In genomic region chr10:69848454-69848853, GRCh38 we compare ENCODE assay signal across 24 cellular contexts. TPM values are rescaled to one million over a fixed set of nuclear protein-coding genes. Genes with fewer than 3 reads are reported as not detected.
A peak's percentile ranks its signal among the peaks of the same experiment; 100 is the strongest.
DNase-seq lines count a peak whose midpoint lies in the region; FAIRE-seq and TF ChIP-seq lines count a peak whose summit lies in the region.
"Had no signal": no experiment of that assay in that cellular context is flagged by ENCODE, and none has a peak within 500 bp of the region (broad histone marks: within the 10 kb centered on the region; RNA-seq: fewer than 3 reads in every experiment).

No MANE protein-coding gene starts in this region.

- H2AFZ ChIP-seq in endothelial cell of umbilical vein (ENCODE audit: low read depth, low read length) (no peak overlapping the region), neuronal stem cell (ENCODE audit: low read length) (no peak overlapping the region)

- no peaks in the 10 kb centered on the region for H3K9me1 ChIP-seq in endothelial cell of umbilical vein (replicated peaks; ENCODE audit: control insufficient read depth, extremely low read depth, insufficient read depth, low read length)

- no peak overlapping the region for H3K4me2 ChIP-seq in endothelial cell of umbilical vein (ENCODE audit: insufficient read depth, low read length)
- no peak overlapping the region for H3K4me2 ChIP-seq in neuronal stem cell (ENCODE audit: insufficient read depth, low read length, poor library complexity, severe bottlenecking)

- H3K9ac ChIP-seq in endothelial cell of umbilical vein (replicated peaks; ENCODE audit: extremely low read depth, insufficient read depth, low read length) = no peak overlapping the region
- no peak overlapping the region for H3K9ac ChIP-seq in neuronal stem cell (ENCODE audit: low read depth, low read length, poor library complexity)

- H3K14ac ChIP-seq in neuronal stem cell (ENCODE audit: low read length) = no peak overlapping the region

- no TSS peak for BruUV-seq in endothelial cell of umbilical vein (replicated peaks; lab: Mats Ljungman, UMichigan)
- no TSS peak for BruUV-seq in Calu3 (replicated peaks; lab: Mats Ljungman, UMichigan)
- BruUV-seq in A673 (replicated peaks; lab: Mats Ljungman, UMichigan) = no TSS peak

- FAIRE-seq in endothelial cell of umbilical vein (lab: Jason Lieb, UNC) = no peak
- FAIRE-seq: A204.1, GM12878, H54 had no signal

- no peaks in the 10 kb centered on the region for H3K9me3 ChIP-seq in HEK293 (ENCODE audit: control insufficient read depth, insufficient read depth, low read depth, low read length)
- no peaks in the 10 kb centered on the region for H3K9me3 ChIP-seq in endothelial cell of umbilical vein (replicated peaks; ENCODE audit: control insufficient read depth, insufficient read depth, low read length)
- no peaks in the 10 kb centered on the region for H3K9me3 ChIP-seq in neuronal stem cell (replicated peaks in 1 of 2; ENCODE audit: control insufficient read depth in 2 of 2, insufficient read depth in 1 of 2, low read depth in 1 of 2, low read length in 2 of 2)
- no peaks in the 10 kb centered on the region for H3K9me3 ChIP-seq in A673 (ENCODE audit: low read depth, low read length, poor library complexity, severe bottlenecking)
- H3K9me3 ChIP-seq: MG63 had no signal

- no peak overlapping the region for H2BK12ac ChIP-seq in neuronal stem cell (ENCODE audit: low read length)

- no peak for TF ChIP-seq CTCF in HEK293 (tag by site-specific recombination; IDR thresholded peaks at IDR 0.05)
- no peak for TF ChIP-seq CTCF in endothelial cell of umbilical vein (IDR thresholded peaks at IDR 0.05; ENCODE audit: extremely low read depth in 1 of 2, insufficient read depth in 1 of 2, low read depth in 1 of 2, low read length in 2 of 2)
- no peak for TF ChIP-seq CTCF in Calu3 (IDR thresholded peaks at IDR 0.05; ENCODE audit: unreplicated experiment)
- no peak for TF ChIP-seq CTCF in A673 (conservative IDR thresholded peaks at IDR 0.05; ENCODE audit: low read depth, low read length)

- peak overlapping the region; percentile 1 for H3K23ac ChIP-seq in neuronal stem cell (ENCODE audit: low read depth, low read length, poor library complexity)

- peaks cover 37% of the 10 kb centered on the region for H3K79me2 ChIP-seq in endothelial cell of umbilical vein (ENCODE audit: control insufficient read depth, insufficient read depth, low read length)

- no peak overlapping the region for H2AK5ac ChIP-seq in neuronal stem cell (ENCODE audit: low read depth, low read length)

- no peak overlapping the region for H3K4ac ChIP-seq in neuronal stem cell (ENCODE audit: low read length)

- no peak overlapping the region for H2BK120ac ChIP-seq in neuronal stem cell (ENCODE audit: low read depth, low read length)

- no peak overlapping the region for H2BK5ac ChIP-seq in neuronal stem cell (ENCODE audit: low read length)

- no peak overlapping the region for H3K4me3 ChIP-seq in HEK293 (ENCODE audit: low read depth, low read length)
- no peak overlapping the region for H3K4me3 ChIP-seq in endothelial cell of umbilical vein (replicated peaks in 1 of 3; ENCODE audit: insufficient read depth in 1 of 3, low read depth in 1 of 3, low read length in 3 of 3)
- H3K4me3 ChIP-seq in neuronal stem cell (ENCODE audit: low read length in 2 of 2) = no peak overlapping the region
- H3K4me3 ChIP-seq in A673 (ENCODE audit: low read depth, low read length, poor library complexity, severe bottlenecking) = no peak overlapping the region
- H3K4me3 ChIP-seq: GM12878, MG63 had no signal

- DNase-seq in NCI-H510A treated with DMSO at 0.1 percent for 48 hours (lab: John Stamatoyannopoulos, UW) (peak; percentile 32), NCI-H510A (lab: John Stamatoyannopoulos, UW) (no peak), endothelial cell of umbilical vein (ENCODE audit: low read depth, low spot score) (no peak), neuronal stem cell (ENCODE audit: low spot score) (no peak), Calu3 (no peak), A673 (ENCODE audit: low spot score) (no peak)
- no peak for DNase-seq in activated CD4-positive, alpha-beta T cell treated with anti-CD3 and anti-CD28 coated beads for 4 hours
- DNase-seq: AML-193; CD8-positive, alpha-beta memory T cell; GDM1; KBM-7; MG63; NCI-H1105 treated with DMSO at 0.1 percent for 48 hours; NCI-H1694 treated with DMSO at 0.1 percent for 48 hours; NCI-H2081; SHP77 treated with DMSO at 0.1 percent for 48 hours; T-helper 1 cell had no signal

- dilution Hi-C loops in endothelial cell of umbilical vein (cut with MboI; ENCODE audit: extremely low pct_ligation_motif_present, low sequenced_read_pairs) = no loop called here

- H3K27me3 Mint-ChIP-seq in Calu3 (ENCODE audit: unreplicated experiment) = peaks cover 74% of the 10 kb centered on the region

- no peaks in the 10 kb centered on the region for H3K4me1 Mint-ChIP-seq in Calu3 (ENCODE audit: low read depth, unreplicated experiment)
- H3K4me1 Mint-ChIP-seq: CD8-positive, alpha-beta memory T cell had no signal

- no peaks in the 10 kb centered on the region for H3K79me1 ChIP-seq in neuronal stem cell (ENCODE audit: low read depth, low read length)

- H4K20me1 ChIP-seq in endothelial cell of umbilical vein (replicated peaks; ENCODE audit: control insufficient read depth, extremely low read depth, insufficient read depth, low read length) = no peaks in the 10 kb centered on the region

- no peak overlapping the region for H2BK15ac ChIP-seq in neuronal stem cell (ENCODE audit: low read length)

- H3K27me3 ChIP-seq in endothelial cell of umbilical vein (ENCODE audit: control insufficient read depth in 2 of 2, insufficient read depth in 2 of 2, low read length in 2 of 2) (no peaks in the 10 kb centered on the region), neuronal stem cell (ENCODE audit: control insufficient read depth in 3 of 3, insufficient read depth in 3 of 3, low read depth in 1 of 3, low read length in 3 of 3) (no peaks in the 10 kb centered on the region), A673 (replicated peaks; ENCODE audit: insufficient read depth, low read depth, low read length, poor library complexity) (no peaks in the 10 kb centered on the region)
- H3K27me3 ChIP-seq: MG63 had no signal

- CTCF ChIA-PET in HEK293 (lab: Yijun Ruan, JAX) (interaction anchor here (1.3 kb wide), 1 partner anchor 66 kb away, joined by 3 read pairs; no protein-coding TSS in a partner anchor), endothelial cell of umbilical vein (lab: Charles Lee) (interaction anchor here (0.9 to 1.6 kb wide), 8 partner anchors 8 to 66 kb away, joined by 3 to 9 read pairs (median 3); no protein-coding TSS in a partner anchor), Calu3 (lab: Charles Lee) (no interaction called here), A673 (lab: Charles Lee) (no interaction called here)

- H4K91ac ChIP-seq in neuronal stem cell (ENCODE audit: low read depth, low read length, poor library complexity) = no peak overlapping the region

- H3K18ac ChIP-seq in neuronal stem cell (ENCODE audit: low read length) = peak overlapping the region; percentile 41

- WGBS in neuronal stem cell (ENCODE audit: extremely low coverage in 2 of 2, insufficient read length in 2 of 2, insufficient replicate concordance in 1 of 2), 2 donors = no CpG with 5 or more reads among the region's 7 CpGs

- H3K27ac Mint-ChIP-seq in Calu3 (ENCODE audit: unreplicated experiment) = no peak overlapping the region
- H3K27ac Mint-ChIP-seq: CD8-positive, alpha-beta memory T cell; T-helper 2 cell treated with Interferon-gamma antibody and Interleukin-4, amounts not matched to agents 5 μg/mL and 100 μg/mL, for 36 hours had no signal

- H3K4me1 ChIP-seq in HEK293 (ENCODE audit: control insufficient read depth, insufficient read depth, low read length) = peaks cover 2% of the 10 kb centered on the region; the same call in 1 of the 2 replicates
- peaks cover 43% of the 10 kb centered on the region for H3K4me1 ChIP-seq in endothelial cell of umbilical vein (ENCODE audit: control insufficient read depth, extremely low read depth, insufficient read depth, low read length)
- peaks cover 25 to 41% of the 10 kb centered on the region in 2 donors for H3K4me1 ChIP-seq in neuronal stem cell (ENCODE audit: control insufficient read depth in 2 of 2, insufficient read depth in 1 of 2, low read depth in 1 of 2, low read length in 2 of 2)
- peaks cover 20% of the 10 kb centered on the region for H3K4me1 ChIP-seq in A673 (ENCODE audit: insufficient read depth, low read length, poor library complexity, severe bottlenecking)

- H3K36me3 ChIP-seq in HEK293 (ENCODE audit: control insufficient read depth in 2 of 2, insufficient read depth in 1 of 2, low read length in 2 of 2) (no peaks in the 10 kb centered on the region), endothelial cell of umbilical vein (ENCODE audit: control insufficient read depth in 2 of 2, extremely low read depth in 1 of 2, insufficient read depth in 2 of 2, low read length in 2 of 2) (no peaks in the 10 kb centered on the region), neuronal stem cell (replicated peaks in 1 of 2; ENCODE audit: control insufficient read depth in 2 of 2, insufficient read depth in 2 of 2, low read length in 2 of 2) (no peaks in the 10 kb centered on the region), A673 (ENCODE audit: insufficient read depth, low read length, poor library complexity, severe bottlenecking) (no peaks in the 10 kb centered on the region)
- H3K36me3 ChIP-seq: MG63 had no signal

- no peaks in the 10 kb centered on the region for H3K36me3 Mint-ChIP-seq in Calu3 (ENCODE audit: insufficient read depth, unreplicated experiment)

- H3K27ac ChIP-seq in HEK293 (ENCODE audit: extremely low read depth, low read depth, low read length) (no peak overlapping the region), endothelial cell of umbilical vein (ENCODE audit: insufficient read depth, low read depth, low read length) (peak overlapping the region; percentile 6), neuronal stem cell (replicated peaks; ENCODE audit: low read length) (no peak overlapping the region), A673 (ENCODE audit: low read depth, low read length, poor library complexity, severe bottlenecking) (no peak overlapping the region)
- H3K27ac ChIP-seq: C4-2B, RWPE1 had no signal

- no peak overlapping the region for H3K4me3 Mint-ChIP-seq in Calu3 (ENCODE audit: low read depth, unreplicated experiment)
- H3K4me3 Mint-ChIP-seq: CD8-positive, alpha-beta memory T cell; T-helper 2 cell treated with Interferon-gamma antibody and Interleukin-4, amounts not matched to agents 5 μg/mL and 100 μg/mL, for 36 hours had no signal

- H3K9me3 Mint-ChIP-seq in Calu3 (ENCODE audit: low read depth, unreplicated experiment) = no peaks in the 10 kb centered on the region
- H3K9me3 Mint-ChIP-seq: CD8-positive, alpha-beta memory T cell; T-helper 2 cell treated with Interferon-gamma antibody and Interleukin-4, amounts not matched to agents 5 μg/mL and 100 μg/mL, for 36 hours had no signal

- no peak overlapping the region for H4K8ac ChIP-seq in neuronal stem cell (ENCODE audit: low read depth, low read length)

- no peak for TF ChIP-seq POLR2A in endothelial cell of umbilical vein (IDR thresholded peaks at IDR 0.05; ENCODE audit: low read depth, low read length)

- intact Hi-C loops in endothelial cell of umbilical vein (cut with micrococcal nuclease) = loop anchor here (5.0 kb wide), 1 partner anchor 46 kb away; the partner anchor contains the start of gene COL13A1
- intact Hi-C loops in Calu3 (cut with micrococcal nuclease; ENCODE audit: unreplicated experiment) = no loop called here
- intact Hi-C loops in A673 (cut with micrococcal nuclease; ENCODE audit: unreplicated experiment) = no loop called here

- POLR2A ChIA-PET in HEK293 (lab: Yijun Ruan, JAX) (no interaction called here), endothelial cell of umbilical vein (lab: Charles Lee) (interaction anchor here (1.2 kb wide), 1 partner anchor 19 kb away, joined by 3 read pairs; no protein-coding TSS in a partner anchor), A673 (lab: Charles Lee; ENCODE audit: low non-redundant PET) (no interaction called here)

RNA-seq across cellular contexts. Expression of gene COL13A1, which starts 46.7 kb away (rescaled TPM):
- total RNA-seq in endothelial cell of umbilical vein = 26.7 and 47.5 TPM in 2 replicates
- polyA plus RNA-seq in endothelial cell of umbilical vein = 14.5 and 21.4 TPM in 2 replicates
- 33.6 and 39.5 TPM in 2 replicates for polyA plus RNA-seq in endothelial cell of umbilical vein (2011; cell fraction: cytosol; rRNA removed)
- polyA plus RNA-seq in endothelial cell of umbilical vein (2011; cell fraction: nucleus; rRNA removed) = 87.2 and 116 TPM in 2 replicates
- 13.5 and 39.8 TPM in 2 replicates for polyA plus RNA-seq in endothelial cell of umbilical vein (2012)
- 15.4 and 23.6 TPM in 2 replicates for polyA minus RNA-seq in endothelial cell of umbilical vein
- polyA minus RNA-seq in endothelial cell of umbilical vein (2011; cell fraction: cytosol; rRNA and poly(A)+ RNA removed) = not detected
- polyA minus RNA-seq in endothelial cell of umbilical vein (2011; cell fraction: nucleus; rRNA and poly(A)+ RNA removed) = 29.4 and 33.3 TPM in 2 replicates
- polyA plus RNA-seq in neuronal stem cell (2013, experiment 1 of 2) = 4.7 TPM
- 5.0 TPM for polyA plus RNA-seq in neuronal stem cell (2013, experiment 2 of 2)
- 0.24 TPM in 1 of 2 replicates, not detected in the other for total RNA-seq in Calu3 (2022)
- total RNA-seq in A673 (2021) = 2.0 and 3.0 TPM in 2 replicates
- total RNA-seq: CD8-positive, alpha-beta memory T cell; GM12878 had no signal
- polyA plus RNA-seq: CD8-positive, alpha-beta memory T cell had no signal

Comparison
In these comparisons a context has a peak if more than half of its experiments do, and no peak if none do; other contexts are left out.
1. CTCF ChIA-PET loops: an anchor here in HEK293 (1.3 kb wide) and endothelial cell of umbilical vein (0.9 to 1.6 kb wide); none called in Calu3 and A673.